Comparison of ENCODE assay signal across 1 cellular context in genomic region chr3:156826144-156826895, GRCh38.
TF ChIP-seq lines count a peak whose summit lies in the region.

Gene LEKR1, plus strand, starts transcription at chr3:156826353. Its CDS starts 2,977 bp downstream, at chr3:156829330.

TF ChIP-seq in HepG2, 621 proteins besides CTCF, POLR2A, EP300 and RAD21 (continued from another document and continues in another):
- TF ChIP-seq ZNF609 (CRISPR knock-in tag; IDR thresholded peaks at IDR 0.05; ENCODE audit: borderline replicate concordance) = 0 out of 2 replicates have a peak, but pooled peaks have one; percentile 54
- TF ChIP-seq SNAPC4 (CRISPR knock-in tag; IDR thresholded peaks at IDR 0.05) = 0 out of 2 replicates have a peak, but pooled peaks have one; percentile 13
- 0 out of 2 replicates have a peak, but pooled peaks have one; percentile 65 for TF ChIP-seq ZNF703 (CRISPR knock-in tag; IDR thresholded peaks at IDR 0.05; ENCODE audit: borderline replicate concordance)
- TF ChIP-seq DMAP1 (CRISPR knock-in tag; IDR thresholded peaks at IDR 0.05) = peak; percentile 67; the same call in 1 of the 2 replicates
- TF ChIP-seq KDM5B (CRISPR knock-in tag; IDR thresholded peaks at IDR 0.05; ENCODE audit: borderline replicate concordance) = peak; percentile 84
- peak; percentile 15; the same call in 1 of the 2 replicates for TF ChIP-seq FOSL1 (CRISPR knock-in tag; IDR thresholded peaks at IDR 0.05; ENCODE audit: borderline replicate concordance)
- TF ChIP-seq PCBP1 (IDR thresholded peaks at IDR 0.05; ENCODE audit: borderline replicate concordance, low read depth, low read length) = no peak
- no peak for TF ChIP-seq SRSF1 (optimal IDR thresholded peaks at IDR 0.05; ENCODE audit: low read depth, low read length)
- TF ChIP-seq ZNF256 (CRISPR knock-in tag; conservative IDR thresholded peaks at IDR 0.05) = peak; percentile 51; the same call in 1 of the 2 replicates
- no peak for TF ChIP-seq GTF3A (CRISPR knock-in tag; conservative IDR thresholded peaks at IDR 0.05)
- TF ChIP-seq MLXIP (CRISPR knock-in tag; IDR thresholded peaks at IDR 0.05; ENCODE audit: borderline replicate concordance) = no peak
- TF ChIP-seq NAIF1 (CRISPR knock-in tag; IDR thresholded peaks at IDR 0.05; ENCODE audit: borderline replicate concordance) = 0 out of 2 replicates have a peak, but pooled peaks have one; percentile 15
- peak; percentile 61; the same call in 1 of the 2 replicates for TF ChIP-seq ZNF672 (CRISPR knock-in tag; IDR thresholded peaks at IDR 0.05)
- peak; percentile 63; the same call in 1 of the 2 replicates for TF ChIP-seq ZNF280D (CRISPR knock-in tag; IDR thresholded peaks at IDR 0.05)
- TF ChIP-seq GABPB1 (CRISPR knock-in tag; IDR thresholded peaks at IDR 0.05) = peak; percentile 89
- peak; percentile 96 for TF ChIP-seq RARA (CRISPR knock-in tag; IDR thresholded peaks at IDR 0.05)
- 0 out of 2 replicates have a peak, but pooled peaks have one; percentile 22 for TF ChIP-seq ZNF446 (CRISPR knock-in tag; IDR thresholded peaks at IDR 0.05)
- TF ChIP-seq ZNF143 (CRISPR knock-in tag; IDR thresholded peaks at IDR 0.05) = peak; percentile 30; the same call in 1 of the 2 replicates
- peak; percentile 71; the same call in 1 of the 2 replicates for TF ChIP-seq ZNF430 (CRISPR knock-in tag; IDR thresholded peaks at IDR 0.05)
- 0 out of 2 replicates have a peak, but pooled peaks have one; percentile 56 for TF ChIP-seq YEATS4 (CRISPR knock-in tag; IDR thresholded peaks at IDR 0.05; ENCODE audit: borderline replicate concordance)
- peak; percentile 77; the same call in 1 of the 2 replicates for TF ChIP-seq ZNF543 (CRISPR knock-in tag; IDR thresholded peaks at IDR 0.05)
- TF ChIP-seq MYPOP (CRISPR knock-in tag; IDR thresholded peaks at IDR 0.05) = 0 out of 2 replicates have a peak, but pooled peaks have one; percentile 17
- no peak for TF ChIP-seq PHF5A (CRISPR knock-in tag; IDR thresholded peaks at IDR 0.05; ENCODE audit: low read depth, unreplicated experiment)
- TF ChIP-seq MAX (IDR thresholded peaks at IDR 0.05) = peak; percentile 78
- peak; percentile 62; the same call in 1 of the 2 replicates for TF ChIP-seq RXRB (CRISPR knock-in tag; IDR thresholded peaks at IDR 0.05; ENCODE audit: borderline replicate concordance)
- TF ChIP-seq ZNF563 (CRISPR knock-in tag; IDR thresholded peaks at IDR 0.05) = peak; percentile 54; the same call in 1 of the 2 replicates
- TF ChIP-seq HIVEP1 (CRISPR knock-in tag; IDR thresholded peaks at IDR 0.05) = peak; percentile 83
- peak; percentile 35; the same call in 1 of the 2 replicates for TF ChIP-seq AKAP8 (CRISPR knock-in tag; IDR thresholded peaks at IDR 0.05)
- 0 out of 2 replicates have a peak, but pooled peaks have one; percentile 11 for TF ChIP-seq E2F2 (CRISPR knock-in tag; IDR thresholded peaks at IDR 0.05; ENCODE audit: borderline replicate concordance)
- TF ChIP-seq KMT2B (CRISPR knock-in tag; IDR thresholded peaks at IDR 0.05) = peak; percentile 59; the same call in 1 of the 2 replicates
- peak; percentile 68; the same call in 1 of the 2 replicates for TF ChIP-seq NKX3-1 (CRISPR knock-in tag; IDR thresholded peaks at IDR 0.05)
- peak; percentile 75 for TF ChIP-seq RFX3 (CRISPR knock-in tag; IDR thresholded peaks at IDR 0.05)
- peak; percentile 80 for TF ChIP-seq ZHX1 (CRISPR knock-in tag; IDR thresholded peaks at IDR 0.05; ENCODE audit: low read depth)
